In genomic region chr6:165726290-165726875, GRCh38 we compare ENCODE assay signal across 22 cellular contexts.
DNase-seq lines count a peak whose midpoint lies in the region; ATAC-seq and TF ChIP-seq lines count a peak whose summit lies in the region.
"Had no signal": no experiment of that assay in that cellular context is flagged by ENCODE, and none has a peak within 500 bp of the region (broad histone marks: within the 10 kb centered on the region; RNA-seq: fewer than 3 reads in every experiment).

No MANE protein-coding gene starts in this region.

- no peaks in the 10 kb centered on the region for H3K9me3 Mint-ChIP-seq in chondrocyte (ENCODE audit: low read depth)
- no peaks in the 10 kb centered on the region for H3K9me3 Mint-ChIP-seq in nephron progenitor cell

- ATAC-seq in Right ventricle myocardium superior (ENCODE audit: poor library complexity) (no peak), sciatic nerve (peak; percentile 11), HG03571 (IDR thresholded peaks at IDR 0.05; ENCODE audit: unreplicated experiment) (no peak)
- ATAC-seq: PC-3 had no signal

- H3K27ac Mint-ChIP-seq in chondrocyte (ENCODE audit: unreplicated experiment) = peak overlapping the region; percentile 25
- H3K27ac Mint-ChIP-seq in nephron progenitor cell = no peak overlapping the region
- H3K27ac Mint-ChIP-seq: CD4-positive, alpha-beta memory T cell had no signal

- H3K4me3 Mint-ChIP-seq in chondrocyte (ENCODE audit: unreplicated experiment) = no peak overlapping the region
- no peak overlapping the region for H3K4me3 Mint-ChIP-seq in nephron progenitor cell
- H3K4me3 Mint-ChIP-seq: CD4-positive, alpha-beta memory T cell had no signal

- H3K27ac ChIP-seq in left ventricle myocardium inferior (replicated peaks) = no peak overlapping the region
- H3K27ac ChIP-seq: BLaER1 treated with 17β-estradiol and CSF1 and Interleukin-3, amounts not matched to agents 10 nM and 100 nM had no signal

- no peaks in the 10 kb centered on the region for H3K9me3 ChIP-seq in left ventricle myocardium inferior (replicated peaks)
- H3K9me3 ChIP-seq: BLaER1 treated with 17β-estradiol and CSF1 and Interleukin-3, amounts not matched to agents 10 nM and 100 nM had no signal

- no peaks in the 10 kb centered on the region for H3K36me3 ChIP-seq in left ventricle myocardium inferior
- H3K36me3 ChIP-seq: BLaER1 treated with 17β-estradiol and CSF1 and Interleukin-3, amounts not matched to agents 10 nM and 100 nM had no signal

- H3K27me3 ChIP-seq in left ventricle myocardium inferior (ENCODE audit: low read depth) = no peaks in the 10 kb centered on the region
- H3K27me3 ChIP-seq: BLaER1 treated with 17β-estradiol and CSF1 and Interleukin-3, amounts not matched to agents 10 nM and 100 nM had no signal

- H3K4me1 Mint-ChIP-seq in chondrocyte (ENCODE audit: low read depth) = peaks cover 23% of the 10 kb centered on the region
- H3K4me1 Mint-ChIP-seq in nephron progenitor cell = peaks cover 32% of the 10 kb centered on the region

- H3K36me3 Mint-ChIP-seq in chondrocyte (ENCODE audit: low read depth) (no peaks in the 10 kb centered on the region), nephron progenitor cell (ENCODE audit: low read depth) (no peaks in the 10 kb centered on the region)
- H3K36me3 Mint-ChIP-seq: CD4-positive, alpha-beta memory T cell had no signal

- TF ChIP-seq CTCF in left ventricle myocardium inferior (IDR thresholded peaks at IDR 0.05; ENCODE audit: borderline replicate concordance) (no peak), chondrocyte (IDR thresholded peaks at IDR 0.05) (no peak), nephron progenitor cell (IDR thresholded peaks at IDR 0.05) (no peak)

- intact Hi-C loops in left ventricle myocardium inferior (cut with micrococcal nuclease) (no loop called here), Right ventricle myocardium superior (cut with DNase I) (loop anchor here (5.0 kb wide), 1 partner anchor 284 kb away; no protein-coding TSS in a partner anchor), sciatic nerve (cut with DNase I) (no loop called here)

- H3K27me3 Mint-ChIP-seq in chondrocyte (ENCODE audit: low read depth) (peaks cover 1% of the 10 kb centered on the region), nephron progenitor cell (ENCODE audit: low read depth, poor library complexity) (peaks cover 14% of the 10 kb centered on the region)

- H3K4me1 ChIP-seq in left ventricle myocardium inferior = no peaks in the 10 kb centered on the region

- DNase-seq in left ventricle myocardium inferior (no peak), Right ventricle myocardium superior (no peak), chondrocyte (ENCODE audit: low spot score) (no peak), sciatic nerve (ENCODE audit: low spot score) (no peak), DMS53 treated with DMSO at 0.1 percent for 48 hours (lab: John Stamatoyannopoulos, UW; ENCODE audit: unreplicated experiment) (no peak), nephron progenitor cell (no peak)
- DNase-seq: AML-193; CD4-positive, alpha-beta memory T cell; COR-L47; DMS53; KG1; MM.1S; NCI-H1694; NCI-H2029 treated with DMSO at 0.1 percent for 48 hours; NCI-H446 treated with DMSO at 0.1 percent for 48 hours; NCI-H526; NCI-H82; NK-92 treated with Interleukin-12 subunit alpha and Interleukin-12 subunit beta, amount 100 ng/mL, for 24 hours; PC-3; SHP77 had no signal

- peak overlapping the region; percentile 12 for H3K4me3 ChIP-seq in left ventricle myocardium inferior
- H3K4me3 ChIP-seq: BLaER1 treated with 17β-estradiol and CSF1 and Interleukin-3, amounts not matched to agents 10 nM and 100 nM had no signal
